Comparison of ENCODE assay signal across 15 cellular contexts in genomic region chr10:75606203-75606779, GRCh38.
DNase-seq lines count a peak whose midpoint lies in the region; ATAC-seq, FAIRE-seq and TF ChIP-seq lines count a peak whose summit lies in the region.
"Had no signal": no experiment of that assay in that cellular context is flagged by ENCODE, and none has a peak within 500 bp of the region (broad histone marks: within the 10 kb centered on the region; RNA-seq: fewer than 3 reads in every experiment).

No MANE protein-coding gene starts in this region.

- no peak for FAIRE-seq in urothelium cell line (lab: Jason Lieb, UNC)
- FAIRE-seq: endothelial cell of umbilical vein had no signal

- TF ChIP-seq CTCF in tibial artery (IDR thresholded peaks at IDR 0.05), result no peak

- no peak overlapping the region for H3K27ac ChIP-seq in tibial artery
- no peak overlapping the region for H3K27ac ChIP-seq in effector memory CD4-positive, alpha-beta T cell (ENCODE audit: insufficient read depth, low read length, poor library complexity, severe bottlenecking)

- ATAC-seq in Right ventricle myocardium superior (ENCODE audit: poor library complexity) (peak; percentile 46), left cardiac atrium (no peak), HG02678 (IDR thresholded peaks at IDR 0.05; ENCODE audit: unreplicated experiment) (peak; percentile 70), HG03558 (IDR thresholded peaks at IDR 0.05; ENCODE audit: extremely low read depth, unreplicated experiment) (peak; percentile 60), sciatic nerve (no peak)
- ATAC-seq: stimulated activated naive CD8-positive, alpha-beta T cell treated with anti-CD3 and anti-CD28 coated beads, Interleukin-15, Interleukin-2, amounts not matched to agents 100 U/mL and 50 U/mL, for 24 hours had no signal

- H3K27me3 ChIP-seq in tibial artery, result no peaks in the 10 kb centered on the region
- no peaks in the 10 kb centered on the region for H3K27me3 ChIP-seq in effector memory CD4-positive, alpha-beta T cell (replicated peaks; ENCODE audit: control insufficient read depth, insufficient read depth, low read length, poor library complexity, severe bottlenecking)

- intact Hi-C loops in Right ventricle myocardium superior (cut with DNase I), result no loop called here
- intact Hi-C loops in left cardiac atrium (cut with DNase I), result no loop called here
- intact Hi-C loops in tibial artery (cut with DNase I; ENCODE audit: low total_unique reads), result no loop called here
- intact Hi-C loops in sciatic nerve (cut with DNase I), result no loop called here

- no peaks in the 10 kb centered on the region for H3K9me3 ChIP-seq in tibial artery
- H3K9me3 ChIP-seq in effector memory CD4-positive, alpha-beta T cell (ENCODE audit: control insufficient read depth, low read length), result no peaks in the 10 kb centered on the region

- H3K36me3 ChIP-seq in tibial artery, result no peaks in the 10 kb centered on the region
- H3K36me3 ChIP-seq in effector memory CD4-positive, alpha-beta T cell (ENCODE audit: control insufficient read depth, insufficient read depth, low read length), result no peaks in the 10 kb centered on the region

- H3K4me1 ChIP-seq in tibial artery, result peaks cover 0 to 19% (median 3%) of the 10 kb centered on the region in 4 donors
- no peaks in the 10 kb centered on the region for H3K4me1 ChIP-seq in effector memory CD4-positive, alpha-beta T cell (ENCODE audit: control insufficient read depth, insufficient read depth, low read length, poor library complexity, severe bottlenecking)

- no peak overlapping the region for H3K4me3 ChIP-seq in tibial artery
- no peak overlapping the region for H3K4me3 ChIP-seq in effector memory CD4-positive, alpha-beta T cell (ENCODE audit: insufficient read depth, low read depth, low read length, poor library complexity, severe bottlenecking)

- no peak for DNase-seq in Right ventricle myocardium superior
- DNase-seq in left cardiac atrium, result no peak
- peak; percentile 27 for DNase-seq in urothelium cell line (ENCODE audit: low spot score)
- no peak for DNase-seq in tibial artery
- DNase-seq in sciatic nerve (ENCODE audit: low spot score), result no peak
- no peak for DNase-seq in effector memory CD4-positive, alpha-beta T cell
- DNase-seq: 8988T; activated CD8-positive, alpha-beta memory T cell treated with anti-CD3 and anti-CD28 coated beads, Interleukin-2, amount 50 U/mL, for 48 hours; aorta; NCI-H2029; stimulated activated naive CD8-positive, alpha-beta T cell treated with anti-CD3 and anti-CD28 coated beads, Interleukin-15, Interleukin-2, amounts not matched to agents 100 U/mL and 50 U/mL, for 24 hours; T1000 had no signal

Comparison
In these comparisons a context has a peak if more than half of its experiments do, and no peak if none do; other contexts are left out.
1. ATAC-seq: peak in Right ventricle myocardium superior (single experiment), HG02678 (single experiment) and HG03558 (single experiment); none in left cardiac atrium (0 of 2) and sciatic nerve (single experiment).